In the genomic region with DNA sequence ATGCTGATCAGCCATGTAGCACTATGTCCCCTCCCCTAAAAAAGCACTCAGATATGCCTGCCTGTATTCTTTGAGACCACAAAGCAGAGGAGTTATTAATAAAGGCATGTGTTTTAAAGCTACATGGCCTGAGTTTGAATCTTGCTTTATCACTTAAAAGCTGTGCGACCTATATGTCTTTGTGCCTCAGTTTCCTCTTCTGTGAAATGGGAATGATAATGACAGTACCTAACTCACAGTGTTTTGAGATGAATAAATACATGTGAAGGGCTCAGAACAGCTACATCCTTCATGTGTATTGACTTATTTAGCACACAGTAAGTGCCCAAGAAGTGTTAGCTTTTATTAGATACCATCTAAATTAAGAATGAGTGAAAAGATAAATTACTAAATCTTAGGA, we compare ENCODE assay signal across 1 cellular context.
TF ChIP-seq lines count a peak whose summit lies in the region.

No MANE protein-coding gene starts in this region.

TF ChIP-seq in K562, 482 proteins besides CTCF, POLR2A, EP300 and RAD21 (continued from another document):
- TF ChIP-seq, protein P1, sequence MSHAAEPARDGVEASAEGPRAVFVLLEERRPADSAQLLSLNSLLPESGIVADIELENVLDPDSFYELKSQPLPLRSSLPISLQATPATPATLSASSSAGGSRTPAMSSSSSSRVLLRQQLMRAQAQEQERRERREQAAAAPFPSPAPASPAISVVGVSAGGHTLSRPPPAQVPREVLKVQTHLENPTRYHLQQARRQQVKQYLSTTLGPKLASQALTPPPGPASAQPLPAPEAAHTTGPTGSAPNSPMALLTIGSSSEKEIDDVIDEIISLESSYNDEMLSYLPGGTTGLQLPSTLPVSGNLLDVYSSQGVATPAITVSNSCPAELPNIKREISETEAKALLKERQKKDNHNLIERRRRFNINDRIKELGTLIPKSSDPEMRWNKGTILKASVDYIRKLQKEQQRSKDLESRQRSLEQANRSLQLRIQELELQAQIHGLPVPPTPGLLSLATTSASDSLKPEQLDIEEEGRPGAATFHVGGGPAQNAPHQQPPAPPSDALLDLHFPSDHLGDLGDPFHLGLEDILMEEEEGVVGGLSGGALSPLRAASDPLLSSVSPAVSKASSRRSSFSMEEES (CRISPR knock-in tag; IDR thresholded peaks at IDR 0.05): no peak
